In genomic region chr9:137076636-137077009, GRCh38 we compare ENCODE assay signal across 10 cellular contexts. TPM values are rescaled to one million over a fixed set of nuclear protein-coding genes. Genes with fewer than 3 reads are reported as not detected.
DNase-seq lines count a peak whose midpoint lies in the region; ATAC-seq, FAIRE-seq and TF ChIP-seq lines count a peak whose summit lies in the region.
"Had no signal": no experiment of that assay in that cellular context is flagged by ENCODE, and none has a peak within 500 bp of the region (broad histone marks: within the 10 kb centered on the region; RNA-seq: fewer than 3 reads in every experiment).

No MANE protein-coding gene starts in this region.

- TF ChIP-seq CTCF in GM12875 (IDR thresholded peaks at IDR 0.05; ENCODE audit: borderline replicate concordance, insufficient read depth, low read depth, low read length) = no peak
- no peak for TF ChIP-seq CTCF in fibroblast of villous mesenchyme (IDR thresholded peaks at IDR 0.05; ENCODE audit: insufficient read depth, low read depth, low read length)

- peak overlapping the region; percentile 36 for H3K27ac ChIP-seq in skeletal muscle tissue (ENCODE audit: low read depth, low read length)
- H3K27ac ChIP-seq: KMS-11 had no signal

- no peaks in the 10 kb centered on the region for H3K4me1 Mint-ChIP-seq in T-helper 17 cell

- H3K9me3 ChIP-seq in T-helper 17 cell (ENCODE audit: control insufficient read depth, low read length, poor library complexity, severe bottlenecking) (no peaks in the 10 kb centered on the region), skeletal muscle tissue (ENCODE audit: control insufficient read depth in 3 of 3, low read length in 3 of 3) (no peaks in the 10 kb centered on the region)

- no peak for FAIRE-seq in HTR-8/SVneo (lab: Jason Lieb, UNC)

- peak overlapping the region; percentile 69 for H3K4me3 Mint-ChIP-seq in T-helper 17 cell

- ATAC-seq in T-helper 17 cell (no peak), HG03039 (IDR thresholded peaks at IDR 0.05; ENCODE audit: unreplicated experiment) (no peak)

- H3K4me3 ChIP-seq in GM12875 (ENCODE audit: low read depth, low read length) = peak overlapping the region; percentile 86
- peak overlapping the region; percentile 76 for H3K4me3 ChIP-seq in fibroblast of villous mesenchyme (ENCODE audit: low read depth, low read length)
- peak overlapping the region; percentile 7 to 49 (median 46) for H3K4me3 ChIP-seq in skeletal muscle tissue (ENCODE audit: low read length in 3 of 3)

- no peaks in the 10 kb centered on the region for H3K36me3 Mint-ChIP-seq in T-helper 17 cell (ENCODE audit: low read depth)

- H3K27me3 Mint-ChIP-seq in T-helper 17 cell = no peaks in the 10 kb centered on the region

- H3K27ac Mint-ChIP-seq in T-helper 17 cell = no peak overlapping the region

- H3K27me3 ChIP-seq in skeletal muscle tissue (ENCODE audit: control insufficient read depth in 3 of 3, insufficient read depth in 3 of 3, low read length in 3 of 3) = peaks cover 0 to 13% (median 3%) of the 10 kb centered on the region in 3 donors

- peaks cover 7 to 11% (median 7%) of the 10 kb centered on the region in 3 donors for H3K36me3 ChIP-seq in skeletal muscle tissue (ENCODE audit: control insufficient read depth in 3 of 3, insufficient read depth in 3 of 3, low read length in 3 of 3)

- H3K9ac ChIP-seq in skeletal muscle tissue (ENCODE audit: low read depth in 1 of 3, low read length in 3 of 3) = peak overlapping the region in 1 of 3 donors; percentile 54
- H3K9ac ChIP-seq: KMS-11 had no signal

- H3K4me1 ChIP-seq in skeletal muscle tissue (ENCODE audit: control insufficient read depth in 3 of 3, insufficient read depth in 3 of 3, low read length in 3 of 3) = peaks cover 6 to 15% (median 13%) of the 10 kb centered on the region in 3 donors

- DNase-seq in T-helper 17 cell (no peak), fibroblast of villous mesenchyme (ENCODE audit: low read depth) (no peak), inferior parietal cortex (ENCODE audit: extremely low spot score) (no peak), HTR-8/SVneo (ENCODE audit: insufficient read length, low spot score) (no peak), NK-92 (lab: John Stamatoyannopoulos, UW; ENCODE audit: unreplicated experiment) (no peak)

RNA-seq across cellular contexts. Expression of gene UAP1L1, which starts 0.7 kb away (rescaled TPM):
- total RNA-seq in T-helper 17 cell = 10 to 100 TPM in 1 of 2 donors, 1 to 10 TPM in 1; 9.3 to 10.2 TPM
- total RNA-seq in fibroblast of villous mesenchyme = 16.0 and 31.2 TPM in 2 replicates
- 1.0 TPM for total RNA-seq in skeletal muscle tissue

RNA-seq across cellular contexts. Expression of gene SAPCD2, which starts 6.3 kb away (rescaled TPM):
- total RNA-seq in T-helper 17 cell = under 1 TPM; 0.27 to 0.39 TPM
- 5.2 TPM in 2 replicates for total RNA-seq in fibroblast of villous mesenchyme
- 1.0 TPM for total RNA-seq in skeletal muscle tissue

RNA-seq across cellular contexts. Expression of gene MAN1B1, which starts 10.2 kb away (rescaled TPM):
- total RNA-seq in T-helper 17 cell (10 to 100 TPM; 62.0 to 62.3 TPM), fibroblast of villous mesenchyme (65.6 and 65.7 TPM in 2 replicates), skeletal muscle tissue (31.8 TPM)

RNA-seq across cellular contexts. Expression of gene ENTPD2, which starts 22.8 kb away (rescaled TPM):
- total RNA-seq in T-helper 17 cell (under 1 TPM in 1 of 2 donors, not detected in 1; 0.20 TPM), fibroblast of villous mesenchyme (not detected in 2 replicates), skeletal muscle tissue (5.2 TPM)
- total RNA-seq: lung microvascular endothelial cell had no signal

RNA-seq across cellular contexts. Expression of gene NPDC1, which starts 30.6 kb away (rescaled TPM):
- total RNA-seq in T-helper 17 cell = 100 to 1,000 TPM; 139 to 202 TPM
- total RNA-seq in fibroblast of villous mesenchyme = 6.4 and 13.0 TPM in 2 replicates
- 5.7 TPM for total RNA-seq in skeletal muscle tissue
